In the genomic region with DNA sequence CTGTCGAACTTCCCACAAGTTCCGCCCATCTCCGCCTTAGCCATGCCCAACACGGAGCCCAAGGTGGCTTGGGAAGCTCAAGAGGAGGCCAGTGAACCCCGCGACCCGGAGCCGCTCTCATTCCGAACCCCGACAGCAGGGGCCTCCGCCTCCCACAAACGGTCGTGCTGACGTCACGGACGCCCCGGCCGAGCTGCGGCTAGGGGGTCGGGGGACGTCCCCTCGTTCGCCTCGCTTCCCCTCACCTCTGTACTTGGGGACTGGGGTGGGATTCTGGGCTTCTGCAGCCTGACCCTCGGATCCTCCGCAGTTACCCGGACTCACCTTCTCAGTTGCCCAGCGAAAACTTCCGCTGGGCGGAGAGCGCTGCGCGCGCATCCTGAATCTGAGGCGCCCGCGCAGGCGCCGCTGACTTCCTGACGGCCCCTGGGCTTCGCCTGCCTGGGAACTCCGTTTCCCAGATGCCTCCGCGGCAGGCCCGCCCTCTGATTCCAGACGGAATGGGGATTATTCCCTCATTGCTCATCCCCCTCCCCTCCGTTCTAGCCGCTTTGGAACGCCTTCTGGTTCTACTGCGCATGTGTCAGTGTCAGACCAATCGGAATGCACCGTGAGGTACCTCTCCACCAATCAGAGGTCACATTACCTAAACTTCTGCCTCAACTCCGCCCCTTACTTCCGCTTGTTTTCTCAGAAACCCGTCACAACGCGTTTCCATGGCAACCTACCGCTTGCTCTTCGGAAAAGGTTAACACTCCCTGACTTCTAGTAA, we compare ENCODE assay signal across 8 cellular contexts. TPM values are rescaled to one million over a fixed set of nuclear protein-coding genes. Genes with fewer than 3 reads are reported as not detected.
DNase-seq lines count a peak whose midpoint lies in the region; ATAC-seq and TF ChIP-seq lines count a peak whose summit lies in the region.

A gene with protein sequence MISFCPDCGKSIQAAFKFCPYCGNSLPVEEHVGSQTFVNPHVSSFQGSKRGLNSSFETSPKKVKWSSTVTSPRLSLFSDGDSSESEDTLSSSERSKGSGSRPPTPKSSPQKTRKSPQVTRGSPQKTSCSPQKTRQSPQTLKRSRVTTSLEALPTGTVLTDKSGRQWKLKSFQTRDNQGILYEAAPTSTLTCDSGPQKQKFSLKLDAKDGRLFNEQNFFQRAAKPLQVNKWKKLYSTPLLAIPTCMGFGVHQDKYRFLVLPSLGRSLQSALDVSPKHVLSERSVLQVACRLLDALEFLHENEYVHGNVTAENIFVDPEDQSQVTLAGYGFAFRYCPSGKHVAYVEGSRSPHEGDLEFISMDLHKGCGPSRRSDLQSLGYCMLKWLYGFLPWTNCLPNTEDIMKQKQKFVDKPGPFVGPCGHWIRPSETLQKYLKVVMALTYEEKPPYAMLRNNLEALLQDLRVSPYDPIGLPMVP (minus strand): TSS at position 351 of the 772 bp plus-strand sequence. CDS start 9,210 bp downstream, outside the sequence.

- H3K9me3 Mint-ChIP-seq in activated CD4-positive, alpha-beta T cell treated with anti-CD3 and anti-CD28 coated beads, Interleukin-2, amount 10 ng/mL, durations not matched to agents 24 days and 14 days, result peaks cover 9% of the 10 kb centered on the region

- H3K27ac ChIP-seq in BLaER1 treated with 17β-estradiol and CSF1 and Interleukin-3, amounts not matched to agents 10 nM and 100 nM, result peak within 1 kb of the TSS; percentile 74 to 89 (median 85)
- peak within 1 kb of the TSS; percentile 96 for H3K27ac ChIP-seq in colonic mucosa

- H3K4me1 Mint-ChIP-seq in activated CD4-positive, alpha-beta T cell treated with anti-CD3 and anti-CD28 coated beads, Interleukin-2, amount 10 ng/mL, durations not matched to agents 24 days and 14 days, result peaks cover 34% of the 10 kb centered on the region

- H3K4me1 ChIP-seq in BLaER1 treated with 17β-estradiol and CSF1 and Interleukin-3, amounts not matched to agents 10 nM and 100 nM, result peaks cover 28 to 49% (median 38%) of the 10 kb centered on the region in 10 experiments
- H3K4me1 ChIP-seq in colonic mucosa, result peaks cover 15% of the 10 kb centered on the region

- H3K4me3 Mint-ChIP-seq in activated CD4-positive, alpha-beta T cell treated with anti-CD3 and anti-CD28 coated beads, Interleukin-2, amount 10 ng/mL, durations not matched to agents 24 days and 14 days, result peak within 1 kb of the TSS; percentile 95

- TF ChIP-seq CTCF in colonic mucosa (IDR thresholded peaks at IDR 0.05), result no peak

- peak within 1 kb of the TSS; percentile 99 for H3K27ac Mint-ChIP-seq in activated CD4-positive, alpha-beta T cell treated with anti-CD3 and anti-CD28 coated beads, Interleukin-2, amount 10 ng/mL, durations not matched to agents 24 days and 14 days

- H3K4me3 ChIP-seq in BLaER1 treated with 17β-estradiol and CSF1 and Interleukin-3, amounts not matched to agents 10 nM and 100 nM, result peak within 1 kb of the TSS; percentile 73 to 96 (median 87)
- peak within 1 kb of the TSS; percentile 96 for H3K4me3 ChIP-seq in colonic mucosa

- intact Hi-C loops in activated CD4-positive, alpha-beta T cell treated with anti-CD3 and anti-CD28 coated beads, Interleukin-2, amount 10 ng/mL, durations not matched to agents 24 days and 14 days (cut with micrococcal nuclease), result loop anchor here (1.0 to 5.0 kb wide), 4 partner anchors 21 to 212 kb away; a partner anchor contains a TSS
- intact Hi-C loops in colonic mucosa (cut with DNase I), result no loop called here

- peak; percentile 93 for ATAC-seq in GM19324 (IDR thresholded peaks at IDR 0.05; ENCODE audit: low FRiP score, unreplicated experiment)
- ATAC-seq in HG03469 (IDR thresholded peaks at IDR 0.05; ENCODE audit: unreplicated experiment), result peak; percentile 50

- peak within 1 kb of the TSS; percentile 88 to 97 (median 93) for H3K4me2 ChIP-seq in BLaER1 treated with 17β-estradiol and CSF1 and Interleukin-3, amounts not matched to agents 10 nM and 100 nM

- H3K36me3 ChIP-seq in BLaER1 treated with 17β-estradiol and CSF1 and Interleukin-3, amounts not matched to agents 10 nM and 100 nM, result peaks cover 22 to 58% (median 37%) of the 10 kb centered on the region in 11 experiments
- no peaks in the 10 kb centered on the region for H3K36me3 ChIP-seq in colonic mucosa

- peaks cover 35% of the 10 kb centered on the region for H3K36me3 Mint-ChIP-seq in activated CD4-positive, alpha-beta T cell treated with anti-CD3 and anti-CD28 coated beads, Interleukin-2, amount 10 ng/mL, durations not matched to agents 24 days and 14 days (ENCODE audit: low read depth)

- H3K27me3 ChIP-seq in BLaER1 treated with 17β-estradiol and CSF1 and Interleukin-3, amounts not matched to agents 10 nM and 100 nM, result no peaks in the 10 kb centered on the region
- H3K27me3 ChIP-seq in colonic mucosa, result no peaks in the 10 kb centered on the region

- H3K9ac ChIP-seq in BLaER1 treated with 17β-estradiol and CSF1 and Interleukin-3, amounts not matched to agents 10 nM and 100 nM, result peak within 1 kb of the TSS; percentile 78 to 93 (median 88)
- peak within 1 kb of the TSS; percentile 85 to 94 for H3K9ac ChIP-seq in colonic mucosa (ENCODE audit: low read depth in 2 of 2, low read length in 2 of 2)

- peaks cover 2% of the 10 kb centered on the region for H3K27me3 Mint-ChIP-seq in activated CD4-positive, alpha-beta T cell treated with anti-CD3 and anti-CD28 coated beads, Interleukin-2, amount 10 ng/mL, durations not matched to agents 24 days and 14 days

- DNase-seq in NCI-H526 treated with DMSO at 0.1 percent for 48 hours (lab: John Stamatoyannopoulos, UW) (peak; percentile 99), colonic mucosa (peak; percentile 100), kidney tubule cell (ENCODE audit: low spot score) (peak; percentile 100)
- DNase-seq in activated CD4-positive, alpha-beta T cell treated with anti-CD3 and anti-CD28 coated beads, Interleukin-2, amount 10 ng/mL, durations not matched to agents 24 days and 14 days, result peak; percentile 100
- peak; percentile 84 to 95 (median 94) for DNase-seq in stimulated activated CD4-positive, alpha-beta T cell treated with anti-CD3 and anti-CD28 coated beads, Interleukin-1b, Interleukin-23, amount 100 ng/mL, for 24 hours (ENCODE audit: low read depth in 4 of 4, low spot score in 1 of 4)

- H3K9me3 ChIP-seq in BLaER1 treated with 17β-estradiol and CSF1 and Interleukin-3, amounts not matched to agents 10 nM and 100 nM (replicated peaks in 1 of 11), result peaks cover 0 to 11% (median 0%) of the 10 kb centered on the region in 11 experiments; a peak in 5 of 22 replicates
- no peaks in the 10 kb centered on the region for H3K9me3 ChIP-seq in colonic mucosa

- peaks cover 26 to 79% (median 52%) of the 10 kb centered on the region in 11 experiments; a peak in 20 of 22 replicates for H4K20me1 ChIP-seq in BLaER1 treated with 17β-estradiol and CSF1 and Interleukin-3, amounts not matched to agents 10 nM and 100 nM

RNA-seq across cellular contexts. Expression of the gene that starts here (rescaled TPM):
- 66.1 and 70.0 TPM in 2 replicates for total RNA-seq in activated CD4-positive, alpha-beta T cell treated with anti-CD3 and anti-CD28 coated beads, Interleukin-2, amount 10 ng/mL, durations not matched to agents 24 days and 14 days
- total RNA-seq in colonic mucosa, result 10 to 100 TPM; 50.0 to 77.7 TPM

Comparison
In these comparisons a context has a peak if more than half of its experiments do, and no peak if none do; other contexts are left out.
1. Peak in every context shown above with its lines: DNase-seq, ATAC-seq, H3K4me3 ChIP-seq and H3K27ac ChIP-seq.